ENCODE assay signal across 31 cellular contexts in the genomic region with DNA sequence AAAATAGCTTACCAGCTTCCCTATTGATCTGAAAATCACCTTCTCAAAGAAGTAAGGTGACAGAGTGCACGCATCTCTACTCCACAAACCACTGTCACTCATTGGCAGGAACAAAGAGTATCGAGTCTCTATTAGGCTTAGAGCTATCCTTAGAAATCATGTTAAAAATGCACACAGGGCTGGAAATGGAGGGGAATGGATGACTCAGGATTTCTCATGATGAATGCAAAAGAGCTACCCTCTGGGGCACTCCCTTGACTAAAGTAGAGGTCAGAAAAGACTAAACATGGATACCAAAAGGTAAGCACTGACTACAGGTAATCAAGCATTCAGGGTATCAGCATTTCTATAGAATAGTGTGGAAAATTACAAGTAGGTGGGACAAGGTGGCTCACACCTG.
A peak's percentile ranks its signal among the peaks of the same experiment; 100 is the strongest.
DNase-seq lines count a peak whose midpoint lies in the region; ATAC-seq, FAIRE-seq and TF ChIP-seq lines count a peak whose summit lies in the region.
"Had no signal": no experiment of that assay in that cellular context is flagged by ENCODE, and none has a peak within 500 bp of the region (broad histone marks: within the 10 kb centered on the region; RNA-seq: fewer than 3 reads in every experiment).

No MANE protein-coding gene starts in this region.

- H3K27ac ChIP-seq in SK-N-SH (ENCODE audit: low read depth in 2 of 2, low read length in 1 of 2), result no peak overlapping the region
- H3K27ac ChIP-seq: parathyroid adenoma, PC-9, spleen, stomach, thyroid gland, vagina had no signal

- TF ChIP-seq CTCF in SK-N-SH (IDR thresholded peaks at IDR 0.05), result no peak

- no peaks in the 10 kb centered on the region for H3K4me1 ChIP-seq in SK-N-SH (ENCODE audit: control insufficient read depth in 1 of 2, insufficient read depth in 2 of 2, low read depth in 1 of 2, low read length in 1 of 2)
- H3K4me1 ChIP-seq: Caco-2, parathyroid adenoma, spleen, stomach, thyroid gland, vagina had no signal

- H3K9me3 ChIP-seq in SK-N-SH, result no peaks in the 10 kb centered on the region
- H3K9me3 ChIP-seq: Caco-2, spleen, stomach, thyroid gland, vagina had no signal

- H3K27me3 ChIP-seq in SK-N-SH (ENCODE audit: insufficient read depth), result no peaks in the 10 kb centered on the region
- H3K27me3 ChIP-seq: spleen, stomach, thyroid gland, vagina had no signal

- peak; percentile 8 for ATAC-seq in GM18505 (IDR thresholded peaks at IDR 0.05; ENCODE audit: unreplicated experiment)
- ATAC-seq in HG02759 (IDR thresholded peaks at IDR 0.05; ENCODE audit: unreplicated experiment), result peak; percentile 17
- ATAC-seq: activated CD4-positive, CD25-positive, alpha-beta regulatory T cell treated with anti-CD3 and anti-CD28 coated beads, Interleukin-2, amount 50 U/mL, for 24 hours; activated CD8-positive, alpha-beta memory T cell treated with anti-CD3 and anti-CD28 coated beads, Interleukin-2, amount 10 ng/mL, durations not matched to agents 7 days and 5 days; activated T-cell treated with anti-CD3 and anti-CD28 coated beads, Interleukin-2, amount 50 U/mL, for 72 hours; left ventricle myocardium superior; right cardiac atrium had no signal

- no peak for TF ChIP-seq POLR2A in GM18505 (IDR thresholded peaks at IDR 0.05; ENCODE audit: borderline replicate concordance, extremely low read depth, insufficient read depth, insufficient read length)
- TF ChIP-seq POLR2A in GM12892 (IDR thresholded peaks at IDR 0.05; ENCODE audit: low read depth, low read length), result no peak

- no peaks in the 10 kb centered on the region for H3F3A ChIP-seq in SK-N-SH (replicated peaks; ENCODE audit: insufficient read depth)

- TF ChIP-seq RAD21 in SK-N-SH (IDR thresholded peaks at IDR 0.05; ENCODE audit: low read length), result no peak

- POLR2A ChIA-PET in SK-N-SH (lab: Yijun Ruan, JAX), result no interaction called here

- 21% methylated on average over 2 of the region's 2 CpGs for WGBS in SK-N-SH (ENCODE audit: low lambda C conversion rate)

- H3K4me3 ChIP-seq in SK-N-SH (ENCODE audit: low read depth in 2 of 2, low read length in 1 of 2), result no peak overlapping the region
- H3K4me3 ChIP-seq: PC-9, spleen, stomach, thyroid gland, vagina had no signal

- no peaks in the 10 kb centered on the region for H3K79me2 ChIP-seq in SK-N-SH (ENCODE audit: insufficient read depth)
- H3K79me2 ChIP-seq: parathyroid adenoma had no signal

- H3K9ac ChIP-seq in SK-N-SH, result no peak overlapping the region
- H3K9ac ChIP-seq: parathyroid adenoma had no signal

- H3K9me2 ChIP-seq in SK-N-SH, result no peaks in the 10 kb centered on the region

- no peaks in the 10 kb centered on the region for H4K20me1 ChIP-seq in SK-N-SH (ENCODE audit: insufficient read depth)

- CTCF ChIA-PET in SK-N-SH (lab: Yijun Ruan, JAX), result no interaction called here

- no peaks in the 10 kb centered on the region for H3K36me3 ChIP-seq in SK-N-SH (replicated peaks in 1 of 2; ENCODE audit: control insufficient read depth in 1 of 2, insufficient read depth in 2 of 2, low read length in 1 of 2)
- H3K36me3 ChIP-seq: spleen, stomach, thyroid gland, vagina had no signal

- TF ChIP-seq EP300 in SK-N-SH (IDR thresholded peaks at IDR 0.05; ENCODE audit: borderline replicate concordance in 1 of 2, low read depth in 1 of 2, low read length in 1 of 2), result no peak

- no peak overlapping the region for H3K4me2 ChIP-seq in SK-N-SH
- H3K4me2 ChIP-seq: PC-9 had no signal

- FAIRE-seq in GM12892 (lab: Jason Lieb, UNC), result no peak
- FAIRE-seq: G401.6, islet of Langerhans had no signal

- peak overlapping the region; percentile 70; the same call in 1 of the 2 replicates for H2AFZ ChIP-seq in SK-N-SH (ENCODE audit: low read depth)
- H2AFZ ChIP-seq: parathyroid adenoma, PC-9 had no signal

- no peak for DNase-seq in SK-N-SH
- peak; percentile 30 for DNase-seq in renal cortical epithelial cell (ENCODE audit: low read depth)
- DNase-seq in activated CD8-positive, alpha-beta memory T cell treated with anti-CD3 and anti-CD28 coated beads, Interleukin-2, amount 50 U/mL, for 4 hours, result no peak
- DNase-seq in GM12892 (ENCODE audit: insufficient read length), result no peak
- no peak for DNase-seq in GOT3 (lab: John Stamatoyannopoulos, UW)
- DNase-seq: activated CD4-positive, alpha-beta T cell treated with anti-CD3 and anti-CD28 coated beads, Interleukin-2, amount 50 U/mL, for 4 hours; activated CD8-positive, alpha-beta memory T cell treated with anti-CD3 and anti-CD28 coated beads, Interleukin-2, amount 10 ng/mL, durations not matched to agents 7 days and 5 days; activated naive CD4-positive, alpha-beta T cell; activated T-cell treated with anti-CD3 and anti-CD28 coated beads, Interleukin-2, amount 50 U/mL, for 72 hours; C1 segment of cervical spinal cord; Caco-2; DMS53; left ventricle myocardium superior; NCI-H1694 treated with DMSO at 0.1 percent for 48 hours; NCI-H446 treated with DMSO at 0.1 percent for 48 hours; PC-9; right cardiac atrium; Right ventricle myocardium superior; spleen; stimulated activated CD4-positive, alpha-beta T cell treated with anti-CD3 and anti-CD28 coated beads, Interleukin-2, amount 100 ng/mL, for 24 hours; stimulated activated CD8-positive, alpha-beta memory T cell treated with anti-CD3 and anti-CD28 coated beads, Interleukin-4, amount 100 ng/mL, for 48 hours; stomach; T-helper 2 cell; thyroid gland had no signal

TF ChIP-seq in SK-N-SH, 30 proteins besides CTCF, POLR2A, EP300 and RAD21:
- TF ChIP-seq NFIC (IDR thresholded peaks at IDR 0.05; ENCODE audit: borderline replicate concordance), result no peak
- no peak for TF ChIP-seq ELF1 (IDR thresholded peaks at IDR 0.05)
- no peak for TF ChIP-seq SIN3A (IDR thresholded peaks at IDR 0.05; ENCODE audit: borderline replicate concordance, low read depth, low read length)
- TF ChIP-seq, protein P1, sequence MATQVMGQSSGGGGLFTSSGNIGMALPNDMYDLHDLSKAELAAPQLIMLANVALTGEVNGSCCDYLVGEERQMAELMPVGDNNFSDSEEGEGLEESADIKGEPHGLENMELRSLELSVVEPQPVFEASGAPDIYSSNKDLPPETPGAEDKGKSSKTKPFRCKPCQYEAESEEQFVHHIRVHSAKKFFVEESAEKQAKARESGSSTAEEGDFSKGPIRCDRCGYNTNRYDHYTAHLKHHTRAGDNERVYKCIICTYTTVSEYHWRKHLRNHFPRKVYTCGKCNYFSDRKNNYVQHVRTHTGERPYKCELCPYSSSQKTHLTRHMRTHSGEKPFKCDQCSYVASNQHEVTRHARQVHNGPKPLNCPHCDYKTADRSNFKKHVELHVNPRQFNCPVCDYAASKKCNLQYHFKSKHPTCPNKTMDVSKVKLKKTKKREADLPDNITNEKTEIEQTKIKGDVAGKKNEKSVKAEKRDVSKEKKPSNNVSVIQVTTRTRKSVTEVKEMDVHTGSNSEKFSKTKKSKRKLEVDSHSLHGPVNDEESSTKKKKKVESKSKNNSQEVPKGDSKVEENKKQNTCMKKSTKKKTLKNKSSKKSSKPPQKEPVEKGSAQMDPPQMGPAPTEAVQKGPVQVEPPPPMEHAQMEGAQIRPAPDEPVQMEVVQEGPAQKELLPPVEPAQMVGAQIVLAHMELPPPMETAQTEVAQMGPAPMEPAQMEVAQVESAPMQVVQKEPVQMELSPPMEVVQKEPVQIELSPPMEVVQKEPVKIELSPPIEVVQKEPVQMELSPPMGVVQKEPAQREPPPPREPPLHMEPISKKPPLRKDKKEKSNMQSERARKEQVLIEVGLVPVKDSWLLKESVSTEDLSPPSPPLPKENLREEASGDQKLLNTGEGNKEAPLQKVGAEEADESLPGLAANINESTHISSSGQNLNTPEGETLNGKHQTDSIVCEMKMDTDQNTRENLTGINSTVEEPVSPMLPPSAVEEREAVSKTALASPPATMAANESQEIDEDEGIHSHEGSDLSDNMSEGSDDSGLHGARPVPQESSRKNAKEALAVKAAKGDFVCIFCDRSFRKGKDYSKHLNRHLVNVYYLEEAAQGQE (IDR thresholded peaks at IDR 0.05; ENCODE audit: low read depth, low read length), result no peak
- no peak for TF ChIP-seq TEAD4 (IDR thresholded peaks at IDR 0.05; ENCODE audit: borderline replicate concordance, insufficient read depth)
- TF ChIP-seq RCOR1 (IDR thresholded peaks at IDR 0.05; ENCODE audit: low read length), result no peak
- TF ChIP-seq JUND (IDR thresholded peaks at IDR 0.05), result no peak
- no peak for TF ChIP-seq RFX5 (IDR thresholded peaks at IDR 0.05; ENCODE audit: low read length)
- TF ChIP-seq, protein P2, sequence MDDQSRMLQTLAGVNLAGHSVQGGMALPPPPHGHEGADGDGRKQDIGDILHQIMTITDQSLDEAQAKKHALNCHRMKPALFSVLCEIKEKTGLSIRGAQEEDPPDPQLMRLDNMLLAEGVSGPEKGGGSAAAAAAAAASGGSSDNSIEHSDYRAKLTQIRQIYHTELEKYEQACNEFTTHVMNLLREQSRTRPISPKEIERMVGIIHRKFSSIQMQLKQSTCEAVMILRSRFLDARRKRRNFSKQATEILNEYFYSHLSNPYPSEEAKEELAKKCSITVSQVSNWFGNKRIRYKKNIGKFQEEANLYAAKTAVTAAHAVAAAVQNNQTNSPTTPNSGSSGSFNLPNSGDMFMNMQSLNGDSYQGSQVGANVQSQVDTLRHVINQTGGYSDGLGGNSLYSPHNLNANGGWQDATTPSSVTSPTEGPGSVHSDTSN (IDR thresholded peaks at IDR 0.05), result no peak
- no peak for TF ChIP-seq FOXM1 (IDR thresholded peaks at IDR 0.05; ENCODE audit: low read depth)
- TF ChIP-seq CHD2 (IDR thresholded peaks at IDR 0.05; ENCODE audit: low read length, partially characterized antibody), result no peak
- TF ChIP-seq POLR2AphosphoS5 (IDR thresholded peaks at IDR 0.05; ENCODE audit: low read depth, low read length), result no peak
- TF ChIP-seq TAF1 (IDR thresholded peaks at IDR 0.05; ENCODE audit: borderline replicate concordance, low read depth, low read length), result no peak
- TF ChIP-seq, protein P3, sequence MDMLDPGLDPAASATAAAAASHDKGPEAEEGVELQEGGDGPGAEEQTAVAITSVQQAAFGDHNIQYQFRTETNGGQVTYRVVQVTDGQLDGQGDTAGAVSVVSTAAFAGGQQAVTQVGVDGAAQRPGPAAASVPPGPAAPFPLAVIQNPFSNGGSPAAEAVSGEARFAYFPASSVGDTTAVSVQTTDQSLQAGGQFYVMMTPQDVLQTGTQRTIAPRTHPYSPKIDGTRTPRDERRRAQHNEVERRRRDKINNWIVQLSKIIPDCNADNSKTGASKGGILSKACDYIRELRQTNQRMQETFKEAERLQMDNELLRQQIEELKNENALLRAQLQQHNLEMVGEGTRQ (IDR thresholded peaks at IDR 0.05; ENCODE audit: borderline replicate concordance, low read depth, low read length), result no peak
- no peak for TF ChIP-seq EZH2phosphoT487 (IDR thresholded peaks at IDR 0.05; ENCODE audit: borderline replicate concordance, low read depth)
- no peak for TF ChIP-seq SMC3 (IDR thresholded peaks at IDR 0.05; ENCODE audit: low read depth, low read length)
- no peak for TF ChIP-seq YY1 (IDR thresholded peaks at IDR 0.05; ENCODE audit: low read depth)
- no peak for TF ChIP-seq MXI1 (IDR thresholded peaks at IDR 0.05; ENCODE audit: low read depth, low read length)
TF ChIP-seq in SK-N-SH: peak in this region for 0.
